ENCODE assay signal across 32 cellular contexts in genomic region chr1:43570307-43570706, GRCh38.
"Had no signal": no experiment of that assay in that cellular context is flagged by ENCODE, and none has a peak within 500 bp of the region (broad histone marks: within the 10 kb centered on the region; RNA-seq: fewer than 3 reads in every experiment).

No MANE protein-coding gene starts in this region.

- H3K4me1 Mint-ChIP-seq: activated CD4-positive, alpha-beta T cell treated with anti-CD3 and anti-CD28 coated beads for 36 hours; activated T-helper 17 cell treated with anti-CD3 and anti-CD28 coated beads, Interleukin-2, amount 50 U/mL, for 72 hours had no signal

- DNase-seq: activated CD4-positive, alpha-beta memory T cell treated with anti-CD3 and anti-CD28 coated beads, Interleukin-2, amount 10 ng/mL, durations not matched to agents 7 days and 5 days; activated CD4-positive, alpha-beta T cell treated with anti-CD3 and anti-CD28 coated beads for 36 hours; activated CD4-positive, alpha-beta T cell treated with anti-CD3 and anti-CD28 coated beads, Interleukin-2, amount 10 ng/mL, durations not matched to agents 7 days and 5 days; activated CD4-positive, alpha-beta T cell treated with anti-CD3 and anti-CD28 coated beads, Interleukin-2, amount 50 U/mL, for 4 hours; activated CD4-positive, CD25-positive, alpha-beta regulatory T cell; activated CD4-positive, CD25-positive, alpha-beta regulatory T cell treated with anti-CD3 and anti-CD28 coated beads, Interleukin-2, amount 50 U/mL, for 72 hours; activated CD8-positive, alpha-beta memory T cell treated with anti-CD3 and anti-CD28 coated beads, Interleukin-2, amount 50 U/mL, for 48 hours; activated effector memory CD4-positive, alpha-beta T cell treated with Interleukin-2 at 50 U/mL for 16 hours; activated gamma-delta T cell treated with Interleukin-2 at 50 U/mL for 16 hours; activated naive CD4-positive, alpha-beta T cell treated with anti-CD3 and anti-CD28 coated beads, Interleukin-2, amount 50 U/mL, for 16 hours; activated naive CD4-positive, alpha-beta T cell treated with Interleukin-2 at 50 U/mL for 16 hours; activated T-cell treated with anti-CD3 and anti-CD28 coated beads for 4 hours; activated T-cell treated with anti-CD3 and anti-CD28 coated beads, Interleukin-2, amount 50 U/mL, for 24 hours; amniotic stem cell; body of pancreas; central memory CD4-positive, alpha-beta T cell; cerebellar nuclear complex; effector memory CD4-positive, alpha-beta T cell; erythroblast; foreskin keratinocyte; gastrocnemius medialis; glutamatergic neuron; heart left ventricle; T-helper 2 cell had no signal

- H3K27ac Mint-ChIP-seq: activated CD4-positive, alpha-beta memory T cell treated with anti-CD3 and anti-CD28 coated beads, Interleukin-2, amount 10 ng/mL, durations not matched to agents 7 days and 5 days; activated CD4-positive, alpha-beta T cell treated with anti-CD3 and anti-CD28 coated beads for 36 hours; activated CD4-positive, alpha-beta T cell treated with anti-CD3 and anti-CD28 coated beads, Interleukin-2, amount 10 ng/mL, durations not matched to agents 7 days and 5 days; activated naive CD8-positive, alpha-beta T cell; activated T-cell treated with anti-CD3 and anti-CD28 coated beads, Interleukin-2, amount 50 U/mL, for 24 hours; activated T-helper 17 cell treated with anti-CD3 and anti-CD28 coated beads, Interleukin-2, amount 50 U/mL, for 72 hours; dendritic cell treated with granulocyte-macrophage colony-stimulating factor and Interleukin-4, amounts not matched to agents 40 ng/mL and 50 ng/mL, for 4 days had no signal

- H3K27me3 Mint-ChIP-seq: activated CD4-positive, alpha-beta T cell treated with anti-CD3 and anti-CD28 coated beads, Interleukin-2, amount 10 ng/mL, durations not matched to agents 7 days and 5 days; activated T-helper 17 cell treated with anti-CD3 and anti-CD28 coated beads, Interleukin-2, amount 50 U/mL, for 72 hours had no signal

- H3K36me3 ChIP-seq: breast epithelium, cardiac muscle cell, gastrocnemius medialis, heart left ventricle had no signal

- H3K9me3 Mint-ChIP-seq: activated CD4-positive, alpha-beta memory T cell treated with anti-CD3 and anti-CD28 coated beads, Interleukin-2, amount 10 ng/mL, durations not matched to agents 7 days and 5 days; activated CD4-positive, alpha-beta T cell treated with anti-CD3 and anti-CD28 coated beads, Interleukin-2, amount 10 ng/mL, durations not matched to agents 7 days and 5 days; activated T-cell treated with anti-CD3 and anti-CD28 coated beads, Interleukin-2, amount 50 U/mL, for 24 hours; activated T-helper 17 cell treated with anti-CD3 and anti-CD28 coated beads, Interleukin-2, amount 50 U/mL, for 72 hours; dendritic cell treated with granulocyte-macrophage colony-stimulating factor and Interleukin-4, amounts not matched to agents 40 ng/mL and 50 ng/mL, for 4 days had no signal

- H3K27me3 ChIP-seq: body of pancreas, breast epithelium, cardiac muscle cell, dorsolateral prefrontal cortex, esophagus muscularis mucosa, foreskin keratinocyte had no signal

- H3K36me3 Mint-ChIP-seq: activated naive CD8-positive, alpha-beta T cell had no signal

- H3K4me3 Mint-ChIP-seq: activated CD4-positive, alpha-beta memory T cell treated with anti-CD3 and anti-CD28 coated beads, Interleukin-2, amount 10 ng/mL, durations not matched to agents 7 days and 5 days; activated CD4-positive, alpha-beta T cell treated with anti-CD3 and anti-CD28 coated beads for 36 hours; activated CD4-positive, alpha-beta T cell treated with anti-CD3 and anti-CD28 coated beads, Interleukin-2, amount 10 ng/mL, durations not matched to agents 7 days and 5 days; activated naive CD8-positive, alpha-beta T cell; activated T-cell treated with anti-CD3 and anti-CD28 coated beads, Interleukin-2, amount 50 U/mL, for 24 hours; activated T-helper 17 cell treated with anti-CD3 and anti-CD28 coated beads, Interleukin-2, amount 50 U/mL, for 72 hours; dendritic cell treated with granulocyte-macrophage colony-stimulating factor and Interleukin-4, amounts not matched to agents 40 ng/mL and 50 ng/mL, for 4 days had no signal

- H3K4me3 ChIP-seq: body of pancreas, breast epithelium, cardiac muscle cell, coronary artery, dorsolateral prefrontal cortex, esophagus muscularis mucosa, gastrocnemius medialis, heart left ventricle had no signal

- H3K9me3 ChIP-seq: body of pancreas, breast epithelium, esophagus muscularis mucosa, gastrocnemius medialis, heart left ventricle had no signal

- H3K27ac ChIP-seq: body of pancreas, breast epithelium, coronary artery, esophagus muscularis mucosa, foreskin keratinocyte, gastrocnemius medialis, heart left ventricle had no signal

- ATAC-seq: activated CD4-positive, alpha-beta T cell treated with anti-CD3 and anti-CD28 coated beads for 36 hours; activated T-helper 17 cell treated with anti-CD3 and anti-CD28 coated beads, Interleukin-2, amount 50 U/mL, for 72 hours; body of pancreas; foreskin keratinocyte; gastrocnemius medialis; heart left ventricle had no signal
